In genomic region chr14:58501214-58501816, GRCh38 we compare ENCODE assay signal across 8 cellular contexts.
DNase-seq lines count a peak whose midpoint lies in the region; ATAC-seq and TF ChIP-seq lines count a peak whose summit lies in the region.

No MANE protein-coding gene starts in this region.

- H3K4me3 Mint-ChIP-seq in T-cell (no peak overlapping the region), nephron (no peak overlapping the region)

- peak; percentile 79 to 93 (median 86) for TF ChIP-seq CTCF in nephron (IDR thresholded peaks at IDR 0.05; ENCODE audit: unreplicated experiment in 3 of 3)

- CTCF ChIA-PET in T-cell (lab: Charles Lee) = interaction anchor here (0.5 to 1.9 kb wide), 27 partner anchors 8 to 1075 kb away, joined by 3 to 15 read pairs (median 4); partner anchors contain the start of gene CCDC175 (in 1 of the 2)

- H3K27me3 Mint-ChIP-seq in T-cell (no peaks in the 10 kb centered on the region), nephron (ENCODE audit: low read depth) (no peaks in the 10 kb centered on the region)

- no peak overlapping the region for H3K27ac Mint-ChIP-seq in T-cell
- H3K27ac Mint-ChIP-seq in nephron = peak overlapping the region in 2 of 3 experiments; percentile 62 to 68

- DNase-seq in activated gamma-delta T cell treated with Interleukin-2 at 50 U/mL for 16 hours (peak; percentile 7), activated gamma-delta T cell (lab: John Stamatoyannopoulos, UW) (no peak), NCI-H187 (lab: John Stamatoyannopoulos, UW) (peak; percentile 9 to 16), T-cell (peak in 11 of 34 experiments; percentile 0 to 38 (median 12)), fibroblast of gingiva (ENCODE audit: low read depth) (peak; percentile 70)

- ATAC-seq in HG02678 (IDR thresholded peaks at IDR 0.05; ENCODE audit: unreplicated experiment) (peak; percentile 64), T-cell (replicated peaks in 1 of 4) (peak; percentile 52 to 71 (median 62)), HG03520 (IDR thresholded peaks at IDR 0.05; ENCODE audit: unreplicated experiment) (no peak)

- H3K9me3 Mint-ChIP-seq in T-cell (no peaks in the 10 kb centered on the region), nephron (no peaks in the 10 kb centered on the region)

- POLR2A ChIA-PET in T-cell (lab: Charles Lee) = interaction anchor here in 1 of 2 donors (0.6 kb wide), 1 partner anchor 97 kb away, joined by 3 read pairs; no protein-coding TSS in a partner anchor

- H3K36me3 Mint-ChIP-seq in T-cell (peaks cover 28% of the 10 kb centered on the region), nephron (ENCODE audit: low read depth) (peaks cover 7% of the 10 kb centered on the region)

- H3K4me1 Mint-ChIP-seq in T-cell (no peaks in the 10 kb centered on the region), nephron (peaks cover 16% of the 10 kb centered on the region)

Comparison
In these comparisons a context has a peak if more than half of its experiments do, and no peak if none do; other contexts are left out.
1. H3K27ac Mint-ChIP-seq: peak in nephron (2 of 3); none in T-cell (0 of 2).